In genomic region chr5:141958113-141958512, GRCh38 we compare ENCODE assay signal across 8 cellular contexts. TPM values are rescaled to one million over a fixed set of nuclear protein-coding genes. Genes with fewer than 3 reads are reported as not detected.
DNase-seq lines count a peak whose midpoint lies in the region; ATAC-seq and FAIRE-seq lines count a peak whose summit lies in the region.

Gene PCDH12, minus strand, starts transcription at chr5:141958202. Its CDS starts 351 bp downstream, at chr5:141957851.

- DNase-seq in Right ventricle myocardium inferior (ENCODE audit: missing footprints) (peak; percentile 76), cardiac septum (ENCODE audit: low spot score) (no peak), iPS-NIHi7 (ENCODE audit: extremely low spot score) (peak; percentile 39), RCC 7860 (ENCODE audit: low spot score) (no peak), D341Med (ENCODE audit: low spot score) (no peak)
- peak; percentile 55 for DNase-seq in activated CD4-positive, alpha-beta memory T cell treated with anti-CD3 and anti-CD28 coated beads for 36 hours

- no peaks in the 10 kb centered on the region for H3K9me3 Mint-ChIP-seq in activated CD4-positive, alpha-beta memory T cell treated with anti-CD3 and anti-CD28 coated beads for 36 hours

- no peaks in the 10 kb centered on the region for H3K36me3 Mint-ChIP-seq in activated CD4-positive, alpha-beta memory T cell treated with anti-CD3 and anti-CD28 coated beads for 36 hours

- FAIRE-seq in RCC 7860 (lab: Jason Lieb, UNC): no peak

- intact Hi-C loops in Right ventricle myocardium inferior (cut with DNase I) (loop anchor here (5.0 kb wide), 2 partner anchors 36 to 196 kb away; partner anchors contain the start of gene DELE1), cardiac septum (cut with DNase I) (loop anchor here (2.0 to 5.0 kb wide), 2 partner anchors 77 to 151 kb away; no protein-coding TSS in a partner anchor)
- intact Hi-C loops in activated CD4-positive, alpha-beta memory T cell treated with anti-CD3 and anti-CD28 coated beads for 36 hours (cut with micrococcal nuclease): no loop called here

- H3K27ac Mint-ChIP-seq in activated CD4-positive, alpha-beta memory T cell treated with anti-CD3 and anti-CD28 coated beads for 36 hours: peak within 1 kb of the TSS; percentile 18

- CTCF ChIA-PET in activated CD4-positive, alpha-beta memory T cell treated with anti-CD3 and anti-CD28 coated beads for 36 hours (lab: Charles Lee): interaction anchor here (1.0 to 7.5 kb wide), 7 partner anchors 11 to 292 kb away, joined by 3 to 277 read pairs (median 59); partner anchors contain the start of genes PCDH1 and RNF14

- H3K27me3 Mint-ChIP-seq in activated CD4-positive, alpha-beta memory T cell treated with anti-CD3 and anti-CD28 coated beads for 36 hours: no peaks in the 10 kb centered on the region

- POLR2A ChIA-PET in activated CD4-positive, alpha-beta memory T cell treated with anti-CD3 and anti-CD28 coated beads for 36 hours (lab: Charles Lee): interaction anchor here (0.6 to 4.4 kb wide), 5 partner anchors 12 to 265 kb away, joined by 3 to 36 read pairs (median 3); partner anchors contain the start of genes DELE1 and RNF14

- peak; percentile 36 for ATAC-seq in Right ventricle myocardium inferior
- ATAC-seq in HG03095 (IDR thresholded peaks at IDR 0.05; ENCODE audit: unreplicated experiment): no peak
- no peak for ATAC-seq in GM19467 (IDR thresholded peaks at IDR 0.05; ENCODE audit: unreplicated experiment)

- H3K4me1 Mint-ChIP-seq in activated CD4-positive, alpha-beta memory T cell treated with anti-CD3 and anti-CD28 coated beads for 36 hours (ENCODE audit: low read depth): peaks cover 39% of the 10 kb centered on the region

- peak within 1 kb of the TSS; percentile 54 for H3K4me3 Mint-ChIP-seq in activated CD4-positive, alpha-beta memory T cell treated with anti-CD3 and anti-CD28 coated beads for 36 hours

RNA-seq across cellular contexts. Expression of gene PCDH12, which starts in this region (rescaled TPM):
- 10.4 TPM for total RNA-seq in Right ventricle myocardium inferior
- 4.9 TPM for total RNA-seq in cardiac septum
- total RNA-seq in activated CD4-positive, alpha-beta memory T cell treated with anti-CD3 and anti-CD28 coated beads for 36 hours: 1 to 10 TPM; 1.7 to 2.6 TPM

Comparison
In these comparisons a context has a peak if more than half of its experiments do, and no peak if none do; other contexts are left out.
1. DNase-seq: peak in Right ventricle myocardium inferior (single experiment), activated CD4-positive, alpha-beta memory T cell treated with anti-CD3 and anti-CD28 coated beads for 36 hours (single experiment) and iPS-NIHi7 (single experiment); none in cardiac septum (single experiment), RCC 7860 (single experiment) and D341Med (single experiment).